In genomic region chr4:109026588-109026987, GRCh38 we compare ENCODE assay signal across 18 cellular contexts.
A peak's percentile ranks its signal among the peaks of the same experiment; 100 is the strongest.
DNase-seq lines count a peak whose midpoint lies in the region; ATAC-seq and TF ChIP-seq lines count a peak whose summit lies in the region.
"Had no signal": no experiment of that assay in that cellular context is flagged by ENCODE, and none has a peak within 500 bp of the region (broad histone marks: within the 10 kb centered on the region; RNA-seq: fewer than 3 reads in every experiment).

No MANE protein-coding gene starts in this region.

- H2BK12ac ChIP-seq in mesenchymal stem cell (ENCODE audit: low read length in 2 of 2): peak overlapping the region in 1 of 2 experiments; percentile 29

- peak overlapping the region in 1 of 2 experiments; percentile 26 for H3K18ac ChIP-seq in mesenchymal stem cell (ENCODE audit: low read depth in 1 of 2, low read length in 2 of 2)

- H3K4me1 ChIP-seq in mesenchymal stem cell (ENCODE audit: control insufficient read depth, insufficient read depth, low read depth, low read length): no peaks in the 10 kb centered on the region

- WGBS in mesenchymal stem cell: under 1% methylated on average over 3 of the region's 4 CpGs

- H3K9ac ChIP-seq in mesenchymal stem cell (ENCODE audit: low read length): no peak overlapping the region
- H3K9ac ChIP-seq: KMS-11 had no signal

- no peak overlapping the region for H2AFZ ChIP-seq in mesenchymal stem cell (ENCODE audit: low read depth, low read length)

- POLR2A ChIA-PET in AG04450 (lab: Yijun Ruan, JAX): no interaction called here

- H3K9me3 ChIP-seq in AG04450 (ENCODE audit: control insufficient read depth, insufficient read depth, low read length) (peaks cover 2% of the 10 kb centered on the region), mesenchymal stem cell (ENCODE audit: control insufficient read depth, low read length) (peaks cover 18% of the 10 kb centered on the region)

- CTCF ChIA-PET in AG04450 (lab: Charles Lee): no interaction called here

- H3K27me3 ChIP-seq in AG04450 (ENCODE audit: control insufficient read depth, insufficient read depth, low read length) (no peaks in the 10 kb centered on the region), mesenchymal stem cell (ENCODE audit: control insufficient read depth in 1 of 2, insufficient read depth in 1 of 2, low read length in 2 of 2) (no peaks in the 10 kb centered on the region)

- H3K4me3 ChIP-seq in AG04450 (ENCODE audit: low read depth, low read length): no peak overlapping the region
- H3K4me3 ChIP-seq in cardiac fibroblast (replicated peaks in 1 of 2; ENCODE audit: low read depth in 2 of 2, low read length in 2 of 2): no peak overlapping the region
- H3K4me3 ChIP-seq in mesenchymal stem cell (ENCODE audit: insufficient read depth in 1 of 2, low read depth in 1 of 2, low read length in 2 of 2): no peak overlapping the region
- H3K4me3 ChIP-seq: SK-N-MC had no signal

- H2BK15ac ChIP-seq in mesenchymal stem cell (ENCODE audit: low read depth, poor library complexity, severe bottlenecking): no peak overlapping the region

- H3K36me3 ChIP-seq in mesenchymal stem cell (ENCODE audit: control insufficient read depth in 1 of 2, insufficient read depth in 2 of 2, low read depth in 1 of 2, low read length in 2 of 2): no peaks in the 10 kb centered on the region

- ATAC-seq in HG03135 (IDR thresholded peaks at IDR 0.05; ENCODE audit: unreplicated experiment) (no peak), HG02981 (IDR thresholded peaks at IDR 0.05; ENCODE audit: unreplicated experiment) (no peak), HG03039 (IDR thresholded peaks at IDR 0.05; ENCODE audit: unreplicated experiment) (no peak)
- ATAC-seq: PC-3 had no signal

- no peak overlapping the region for H3K4ac ChIP-seq in mesenchymal stem cell (ENCODE audit: low read depth in 1 of 2, low read length in 2 of 2)

- H3K23ac ChIP-seq in mesenchymal stem cell (ENCODE audit: low read length in 2 of 2): no peak overlapping the region

- peak overlapping the region; percentile 29 for H2BK120ac ChIP-seq in mesenchymal stem cell (ENCODE audit: low read depth, low read length)

- TF ChIP-seq CTCF in AG04450 (IDR thresholded peaks at IDR 0.05; ENCODE audit: low read depth, low read length) (no peak), cardiac fibroblast (IDR thresholded peaks at IDR 0.05; ENCODE audit: low read depth, low read length) (no peak)

- H4K8ac ChIP-seq in mesenchymal stem cell (ENCODE audit: low read length): no peak overlapping the region

- no peak overlapping the region for H3K27ac ChIP-seq in AG04450 (ENCODE audit: low read depth, low read length)
- H3K27ac ChIP-seq in mesenchymal stem cell (ENCODE audit: low read length, poor library complexity, severe bottlenecking): no peak overlapping the region
- H3K27ac ChIP-seq: KMS-11, SK-N-MC had no signal

- H3K79me1 ChIP-seq in mesenchymal stem cell (replicated peaks; ENCODE audit: low read length, poor library complexity, severe bottlenecking): no peaks in the 10 kb centered on the region

- H3K14ac ChIP-seq in mesenchymal stem cell (ENCODE audit: low read length in 2 of 2): no peak overlapping the region

- H2AK5ac ChIP-seq in mesenchymal stem cell (ENCODE audit: low read length, severe bottlenecking): no peak overlapping the region

- H4K91ac ChIP-seq in mesenchymal stem cell (ENCODE audit: low read length): no peak overlapping the region

- H3K4me2 ChIP-seq in mesenchymal stem cell (ENCODE audit: low read length, poor library complexity, severe bottlenecking): no peak overlapping the region
- H3K4me2 ChIP-seq: KMS-11 had no signal

- DNase-seq in AG04450 (ENCODE audit: low read depth, low spot score) (peak; percentile 10), LHCN-M2 (ENCODE audit: low read depth) (peak; percentile 30), cardiac fibroblast (ENCODE audit: low read depth in 2 of 2) (peak; percentile 22 to 40), mesenchymal stem cell (peak; percentile 89), NCI-H2227 (lab: John Stamatoyannopoulos, UW; ENCODE audit: unreplicated experiment) (no peak)
- DNase-seq: CD4-positive, CD25-positive, alpha-beta regulatory T cell; DMS79 treated with DMSO at 0.1 percent for 48 hours; NCI-H1417; NCI-H2081; NCI-H2227 treated with DMSO at 0.1 percent for 48 hours; NCI-H69; NK-92 treated with Interleukin-12 subunit alpha and Interleukin-12 subunit beta, amount 100 ng/mL, for 24 hours; PC-3 had no signal

- H2BK5ac ChIP-seq in mesenchymal stem cell (ENCODE audit: low read depth, low read length, poor library complexity, severe bottlenecking): no peak overlapping the region
